ENCODE assay signal across 8 cellular contexts in the genomic region with DNA sequence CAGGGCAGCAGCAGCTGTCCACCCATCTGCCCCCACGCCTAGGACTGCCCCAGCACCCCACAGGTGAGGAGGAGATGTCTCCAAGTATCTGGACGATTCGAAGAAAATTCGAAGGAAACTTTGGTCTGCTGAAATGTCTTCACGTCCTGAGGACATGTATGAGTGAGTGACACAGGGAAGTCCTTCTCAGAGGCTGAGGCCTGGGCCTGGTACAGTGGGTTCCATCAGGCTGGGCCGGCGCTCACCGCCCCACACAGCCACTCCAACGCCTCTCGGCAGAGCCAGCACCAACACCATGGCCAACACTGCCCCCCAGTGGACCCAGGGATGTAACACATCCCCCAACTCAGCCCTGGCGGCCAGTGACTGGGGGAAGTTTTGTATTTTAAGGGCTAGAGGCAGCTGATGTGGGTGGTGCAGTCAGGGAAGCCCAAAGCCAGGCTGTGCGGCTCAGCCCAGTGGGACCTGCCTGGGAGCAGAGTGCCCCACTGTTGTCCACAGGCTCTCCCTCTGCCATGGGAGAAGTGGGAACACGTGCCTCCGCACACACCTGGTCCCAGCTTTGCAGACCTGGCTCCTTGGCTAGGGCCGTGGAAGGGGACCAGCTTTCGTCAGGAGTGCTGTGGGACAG. TPM values are rescaled to one million over a fixed set of nuclear protein-coding genes. Genes with fewer than 3 reads are reported as not detected.
DNase-seq lines count a peak whose midpoint lies in the region; ATAC-seq, FAIRE-seq and TF ChIP-seq lines count a peak whose summit lies in the region.

No MANE protein-coding gene starts in this region.

- peak overlapping the region; percentile 36; the same call in 1 of the 2 replicates for H3K27ac Mint-ChIP-seq in WTC11

- H3K4me1 Mint-ChIP-seq in WTC11, result 0 out of 2 replicates have a peak, but pooled peaks cover 3% of the 10 kb centered on the region

- TF ChIP-seq CTCF in AG09319 (IDR thresholded peaks at IDR 0.05; ENCODE audit: low read depth, low read length), result peak; percentile 84
- TF ChIP-seq CTCF in WTC11 (IDR thresholded peaks at IDR 0.05), result peak; percentile 84
- TF ChIP-seq CTCF in bronchial epithelial cell (IDR thresholded peaks at IDR 0.05; ENCODE audit: insufficient read depth, low read length, severe bottlenecking), result peak; percentile 94
- TF ChIP-seq CTCF in kidney epithelial cell (IDR thresholded peaks at IDR 0.05; ENCODE audit: insufficient read depth, low read length, poor library complexity, severe bottlenecking), result peak; percentile 90

- no peak for FAIRE-seq in bronchial epithelial cell (lab: Jason Lieb, UNC)

- H3K27me3 Mint-ChIP-seq in WTC11 (ENCODE audit: low read depth), result no peaks in the 10 kb centered on the region; the same call in 1 of the 2 replicates

- DNase-seq in AG09319 (ENCODE audit: extremely low read depth, low read depth), result peak; percentile 7
- DNase-seq in NCI-H2107 treated with DMSO at 0.1 percent for 48 hours (lab: John Stamatoyannopoulos, UW; ENCODE audit: unreplicated experiment), result peak; percentile 15
- DNase-seq in WTC11 (ENCODE audit: low spot score), result peak; percentile 89
- DNase-seq in bronchial epithelial cell (ENCODE audit: low read depth), result peak; percentile 52
- DNase-seq in kidney epithelial cell (ENCODE audit: low read depth), result peak; percentile 9
- peak; percentile 84 to 85 for DNase-seq in stimulated activated CD4-positive, alpha-beta T cell treated with anti-CD3 and anti-CD28 coated beads, Interleukin-2, amount 100 ng/mL, for 24 hours

- peak; percentile 62 for ATAC-seq in GM19438 (IDR thresholded peaks at IDR 0.05; ENCODE audit: low read depth, unreplicated experiment)
- ATAC-seq in WTC11, result peak; percentile 95
- ATAC-seq in GM19023 (IDR thresholded peaks at IDR 0.05; ENCODE audit: unreplicated experiment), result no peak

- H3K27me3 ChIP-seq in bronchial epithelial cell (ENCODE audit: control insufficient read depth, insufficient read depth, low read length) (no peaks in the 10 kb centered on the region), kidney epithelial cell (ENCODE audit: control insufficient read depth, insufficient read depth, low read length) (no peaks in the 10 kb centered on the region)

- no peak overlapping the region for H3K4me3 ChIP-seq in bronchial epithelial cell (ENCODE audit: low read depth, low read length)
- H3K4me3 ChIP-seq in kidney epithelial cell (ENCODE audit: low read depth, low read length), result no peak overlapping the region

- no peak overlapping the region for H3K4me3 Mint-ChIP-seq in WTC11

- CTCF ChIA-PET in WTC11 (lab: Charles Lee), result interaction anchor here (0.5 to 2.8 kb wide), 35 partner anchors 10 to 194 kb away, joined by 3 to 36 read pairs (median 4); partner anchors contain the start of genes DCXR, LRRC45 and RAC3

- H3K36me3 Mint-ChIP-seq in WTC11, result peaks cover 7% of the 10 kb centered on the region

- H3K9me3 Mint-ChIP-seq in WTC11, result no peaks in the 10 kb centered on the region

- POLR2A ChIA-PET in WTC11 (lab: Charles Lee), result interaction anchor here (0.5 to 1.0 kb wide), 3 partner anchors 57 to 226 kb away, joined by 3 to 5 read pairs (median 4); partner anchors contain the start of gene DCXR

- peaks cover 4% of the 10 kb centered on the region for H3K36me3 ChIP-seq in bronchial epithelial cell (ENCODE audit: control insufficient read depth, insufficient read depth, low read length)
- H3K36me3 ChIP-seq in kidney epithelial cell (ENCODE audit: control insufficient read depth, insufficient read depth, low read length), result peaks cover 3% of the 10 kb centered on the region

TF ChIP-seq in WTC11, 78 proteins besides CTCF, POLR2A, EP300 and RAD21:
- TF ChIP-seq HMGXB4 (CRISPR knock-in tag; IDR thresholded peaks at IDR 0.05) (peak; percentile 45; the same call in 1 of the 2 replicates), GABPB1 (CRISPR knock-in tag; IDR thresholded peaks at IDR 0.05) (peak; percentile 54; the same call in 1 of the 2 replicates), TP53 (CRISPR knock-in tag; IDR thresholded peaks at IDR 0.05) (no peak)

RNA-seq across cellular contexts. Expression of gene FASN, which starts 55.8 kb away (rescaled TPM):
- total RNA-seq in WTC11 (2021) (611 to 742 TPM (median 654 TPM) in 3 replicates), bronchial epithelial cell (37.1 and 38.5 TPM in 2 replicates), kidney epithelial cell (202 and 249 TPM in 2 replicates)

RNA-seq across cellular contexts. Expression of gene CCDC57, which starts 58.8 kb away (rescaled TPM):
- 15.1 to 20.0 TPM (median 16.9 TPM) in 3 replicates for total RNA-seq in WTC11 (2021)
- 8.1 and 10.8 TPM in 2 replicates for total RNA-seq in bronchial epithelial cell
- 25.5 and 27.5 TPM in 2 replicates for total RNA-seq in kidney epithelial cell

Comparison
In these comparisons a context has a peak if more than half of its experiments do, and no peak if none do; other contexts are left out.
1. DNase-seq: peak in every context shown above with its lines; median percentile 89 in WTC11; 84 in stimulated activated CD4-positive, alpha-beta T cell treated with anti-CD3 and anti-CD28 coated beads, Interleukin-2, amount 100 ng/mL, for 24 hours; 52 in bronchial epithelial cell; 15 in NCI-H2107 treated with DMSO at 0.1 percent for 48 hours; 9 in kidney epithelial cell; 7 in AG09319.